Comparison of ENCODE assay signal across 11 cellular contexts in genomic region chr5:148973455-148973854, GRCh38.
A peak's percentile ranks its signal among the peaks of the same experiment; 100 is the strongest.
DNase-seq lines count a peak whose midpoint lies in the region; ATAC-seq and TF ChIP-seq lines count a peak whose summit lies in the region.
"Had no signal": no experiment of that assay in that cellular context is flagged by ENCODE, and none has a peak within 500 bp of the region (broad histone marks: within the 10 kb centered on the region; RNA-seq: fewer than 3 reads in every experiment).

No MANE protein-coding gene starts in this region.

- H3K4me3 ChIP-seq in esophagus squamous epithelium (no peak overlapping the region), skin epidermis (no peak overlapping the region)

- no peak for TF ChIP-seq POLR2A in esophagus squamous epithelium (IDR thresholded peaks at IDR 0.05)

- ATAC-seq in GM18909 (IDR thresholded peaks at IDR 0.05; ENCODE audit: poor library complexity, unreplicated experiment), result no peak

- DNase-seq in EH (ENCODE audit: low read depth) (peak; percentile 45), RPMI8226 (peak; percentile 14), esophagus squamous epithelium (lab: John Stamatoyannopoulos, UW) (no peak), NCI-H1417 (lab: John Stamatoyannopoulos, UW) (no peak), DMS153 (lab: John Stamatoyannopoulos, UW) (no peak)
- DNase-seq in activated effector memory CD4-positive, alpha-beta T cell treated with anti-CD3 and anti-CD28 coated beads, Interleukin-2, amount 50 U/mL, for 16 hours, result no peak
- DNase-seq: activated CD4-positive, alpha-beta memory T cell treated with anti-CD3 and anti-CD28 coated beads for 36 hours; midbrain; NCI-H1436 had no signal

- intact Hi-C loops in esophagus squamous epithelium (cut with DNase I), result no loop called here

- 22 to 53% methylated on average over 2 of the region's 2 CpGs for WGBS in esophagus squamous epithelium, 2 donors

- peak overlapping the region; percentile 82 to 92 (median 91) for H3K27ac ChIP-seq in esophagus squamous epithelium
- H3K27ac ChIP-seq in skin epidermis, result peak overlapping the region in 15 of 21 experiments; percentile 30 to 85 (median 73)

- TF ChIP-seq CTCF in esophagus squamous epithelium (IDR thresholded peaks at IDR 0.05), result no peak

- H3K36me3 ChIP-seq in esophagus squamous epithelium, result no peaks in the 10 kb centered on the region

- H3K27me3 ChIP-seq in esophagus squamous epithelium, result no peaks in the 10 kb centered on the region

- H3K9me3 ChIP-seq in esophagus squamous epithelium, result no peaks in the 10 kb centered on the region

- peaks cover 38 to 89% (median 54%) of the 10 kb centered on the region in 3 donors for H3K4me1 ChIP-seq in esophagus squamous epithelium

Comparison
In these comparisons a context has a peak if more than half of its experiments do, and no peak if none do; other contexts are left out.
1. DNase-seq: peak in EH (single experiment) and RPMI8226 (single experiment); none in esophagus squamous epithelium (single experiment), NCI-H1417 (0 of 3), activated effector memory CD4-positive, alpha-beta T cell treated with anti-CD3 and anti-CD28 coated beads, Interleukin-2, amount 50 U/mL, for 16 hours (single experiment) and DMS153 (single experiment).